In genomic region chr11:33891714-33892327, GRCh38 we compare ENCODE assay signal across 1 cellular context.
TF ChIP-seq lines count a peak whose summit lies in the region.

Gene LMO2 (minus strand): TSS chr11:33892076. CDS start chr11:33869716, 22,360 bp downstream.

TF ChIP-seq in K562, 482 proteins besides CTCF, POLR2A, EP300 and RAD21 (continued from another document and continues in another):
- TF ChIP-seq RNF219 (CRISPR knock-in tag; IDR thresholded peaks at IDR 0.05) (no peak), PTTG1 (tag; IDR thresholded peaks at IDR 0.05; ENCODE audit: low read depth) (0 out of 2 replicates have a peak, but pooled peaks have one; percentile 32), E2F3 (CRISPR knock-in tag; IDR thresholded peaks at IDR 0.05) (no peak), TBL1XR1 (IDR thresholded peaks at IDR 0.05; ENCODE audit: low read length in 2 of 2) (0 out of 4 replicates have a peak, but pooled peaks of 1 of the 2 experiments have one; percentile 8), ARID3A (IDR thresholded peaks at IDR 0.05; ENCODE audit: borderline replicate concordance, low read depth, low read length) (no peak), ASH1L (IDR thresholded peaks at IDR 0.05; ENCODE audit: borderline replicate concordance, low read depth, partially characterized antibody) (no peak), STAT6 (CRISPR knock-in tag; IDR thresholded peaks at IDR 0.05) (0 out of 2 replicates have a peak, but pooled peaks have one; percentile 27), ATF3 (IDR thresholded peaks at IDR 0.05) (peak; percentile 96), ATF3 (CRISPR knock-in tag; conservative IDR thresholded peaks at IDR 0.05) (no peak), BRD4 (IDR thresholded peaks at IDR 0.05) (no peak), EP400 (IDR thresholded peaks at IDR 0.05) (peak; percentile 73), CREB3 (tag; conservative IDR thresholded peaks at IDR 0.05; ENCODE audit: low read depth) (0 out of 2 replicates have a peak, but pooled peaks have one; percentile 20), ZSCAN32 (CRISPR knock-in tag; IDR thresholded peaks at IDR 0.05) (no peak), ZNF12 (CRISPR knock-in tag; IDR thresholded peaks at IDR 0.05) (no peak), HNRNPLL (IDR thresholded peaks at IDR 0.05; ENCODE audit: low read depth, low read length, poor library complexity, severe bottlenecking) (no peak), CREB5 (CRISPR knock-in tag; IDR thresholded peaks at IDR 0.05) (no peak), CXXC5 (CRISPR knock-in tag; IDR thresholded peaks at IDR 0.05) (peak; percentile 38; the same call in 1 of the 2 replicates), KDM4B (IDR thresholded peaks at IDR 0.05; ENCODE audit: borderline replicate concordance in 2 of 2, low read depth in 1 of 2) (no peak), ELK3 (CRISPR knock-in tag; IDR thresholded peaks at IDR 0.05) (no peak), MLLT1 (IDR thresholded peaks at IDR 0.05) (no peak), E2F6 (IDR thresholded peaks at IDR 0.05; ENCODE audit: borderline replicate concordance in 1 of 2, extremely low read depth in 1 of 2, insufficient read depth in 1 of 2, insufficient read length in 1 of 2, low read depth in 1 of 2, low read length in 1 of 2, poor library complexity in 1 of 2, severe bottlenecking in 1 of 2) (peak in 1 of 2 experiments; percentile 11), HEY1 (CRISPR knock-in tag; IDR thresholded peaks at IDR 0.05; ENCODE audit: borderline replicate concordance) (no peak), SOX6 (IDR thresholded peaks at IDR 0.05) (no peak), MTA1 (IDR thresholded peaks at IDR 0.05; ENCODE audit: borderline replicate concordance) (no peak), ATF1 (CRISPR knock-in tag; IDR thresholded peaks at IDR 0.05) (no peak), ATF1 (tag; IDR thresholded peaks at IDR 0.05) (0 out of 2 replicates have a peak, but pooled peaks have one; percentile 7), ZNF431 (CRISPR knock-in tag; IDR thresholded peaks at IDR 0.05) (no peak), FOXA3 (CRISPR knock-in tag; conservative IDR thresholded peaks at IDR 0.05 in 1 of 2, IDR thresholded peaks at IDR 0.05 in 1 of 2) (no peak), TAF7 (tag; IDR thresholded peaks at IDR 0.05) (peak; percentile 49), HDAC6 (IDR thresholded peaks at IDR 0.05; ENCODE audit: low read depth, low read length) (no peak), PRMT5 (CRISPR knock-in tag; IDR thresholded peaks at IDR 0.05) (no peak), POLR2AphosphoS5 (IDR thresholded peaks at IDR 0.05; ENCODE audit: control insufficient read depth, insufficient read depth, low read depth, low read length) (no peak), ETS2 (tag; IDR thresholded peaks at IDR 0.05; ENCODE audit: borderline replicate concordance, poor library complexity, severe bottlenecking) (no peak), THRA (IDR thresholded peaks at IDR 0.05) (no peak), SMARCA4 (IDR thresholded peaks at IDR 0.05) (no peak), ERF (CRISPR knock-in tag; IDR thresholded peaks at IDR 0.05) (0 out of 2 replicates have a peak, but pooled peaks have one; percentile 48), KAT7 (CRISPR knock-in tag; IDR thresholded peaks at IDR 0.05; ENCODE audit: borderline replicate concordance) (no peak), CUX1 (CRISPR knock-in tag; IDR thresholded peaks at IDR 0.05) (no peak), GABPA (tag; conservative IDR thresholded peaks at IDR 0.05; ENCODE audit: low read depth) (no peak)
